ENCODE assay signal across 8 cellular contexts in the genomic region with DNA sequence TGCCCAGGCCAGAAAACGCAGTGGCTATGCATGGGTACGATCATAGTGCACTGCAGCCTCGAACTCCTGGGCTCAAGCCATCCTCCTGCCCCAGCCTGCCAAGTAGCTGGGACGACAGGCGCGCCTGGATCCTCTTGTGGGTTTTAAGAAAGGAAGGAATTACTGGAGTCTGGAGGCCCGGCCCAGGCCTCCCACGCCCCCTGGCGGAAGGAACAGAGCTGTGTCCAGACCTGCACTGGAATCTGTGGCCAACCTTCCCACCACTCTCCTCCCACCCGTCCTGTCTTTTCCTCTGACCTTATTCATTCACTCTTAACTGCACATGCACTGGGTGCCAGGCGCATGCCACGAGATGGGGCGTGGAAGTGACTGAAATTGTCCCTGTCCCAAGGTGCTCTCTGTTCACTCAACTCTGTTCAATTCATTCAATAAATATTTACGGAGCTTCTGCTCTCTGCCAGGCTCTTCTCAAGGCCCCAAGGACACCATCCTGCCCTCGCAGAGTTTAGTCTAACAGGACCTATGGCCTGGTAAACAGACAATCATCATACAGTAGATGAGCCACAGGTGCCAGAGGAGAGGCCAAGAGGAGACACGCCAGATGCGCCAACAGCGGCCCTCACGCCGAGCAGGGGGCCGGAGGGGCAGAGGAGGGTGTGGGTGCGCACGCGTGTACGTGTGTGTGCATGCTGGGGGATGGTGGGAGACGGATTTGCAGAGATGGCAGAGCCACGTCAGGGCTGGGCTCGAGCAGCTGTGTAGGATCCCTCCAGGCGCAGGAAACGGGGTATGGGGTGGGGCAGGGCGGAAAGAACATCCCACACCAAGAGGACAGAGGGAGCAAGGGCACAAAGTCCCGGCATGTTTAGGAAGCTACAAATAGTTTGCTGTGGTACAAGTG. TPM values are rescaled to one million over a fixed set of nuclear protein-coding genes. Genes with fewer than 3 reads are reported as not detected.
A peak's percentile ranks its signal among the peaks of the same experiment; 100 is the strongest.
DNase-seq lines count a peak whose midpoint lies in the region; ATAC-seq and TF ChIP-seq lines count a peak whose summit lies in the region.

No MANE protein-coding gene starts in this region.

- H2AFZ ChIP-seq in Loucy (ENCODE audit: low read length) (peak overlapping the region; percentile 56; the same call in 1 of the 2 replicates), parathyroid adenoma (peak overlapping the region; percentile 66)

- H3K27me3 Mint-ChIP-seq in activated naive CD4-positive, alpha-beta T cell treated with anti-CD3 and anti-CD28 coated beads for 36 hours (ENCODE audit: low read depth) = no peaks in the 10 kb centered on the region

- no peaks in the 10 kb centered on the region for H3K36me3 Mint-ChIP-seq in activated naive CD4-positive, alpha-beta T cell treated with anti-CD3 and anti-CD28 coated beads for 36 hours (ENCODE audit: low read depth)

- no peak overlapping the region for H3K4me3 ChIP-seq in Loucy (ENCODE audit: low read length, poor library complexity, severe bottlenecking)
- H3K4me3 ChIP-seq in parathyroid adenoma (ENCODE audit: low read depth, low read length) = no peak overlapping the region

- H3K27ac Mint-ChIP-seq in activated naive CD4-positive, alpha-beta T cell treated with anti-CD3 and anti-CD28 coated beads for 36 hours = no peak overlapping the region

- peak overlapping the region; percentile 46 for H3K27ac ChIP-seq in parathyroid adenoma

- CTCF ChIA-PET in activated naive CD4-positive, alpha-beta T cell treated with anti-CD3 and anti-CD28 coated beads for 36 hours (lab: Charles Lee) = interaction anchor here (0.6 to 4.0 kb wide), 26 partner anchors 12 to 803 kb away, joined by 3 to 25 read pairs (median 4); partner anchors contain the start of genes COL2A1, TMEM106C and VDR

- H3K36me3 ChIP-seq in Loucy (ENCODE audit: insufficient read depth, low read length) (no peaks in the 10 kb centered on the region), parathyroid adenoma (ENCODE audit: control insufficient read depth, insufficient read depth, low read length) (no peaks in the 10 kb centered on the region)

- H3K4me2 ChIP-seq in Loucy (ENCODE audit: low read depth, low read length, poor library complexity, severe bottlenecking) = no peak overlapping the region
- H3K4me2 ChIP-seq in parathyroid adenoma (ENCODE audit: low read length) = no peak overlapping the region

- no peaks in the 10 kb centered on the region for H3K27me3 ChIP-seq in Loucy (ENCODE audit: insufficient read depth, low read length, poor library complexity, severe bottlenecking)
- H3K27me3 ChIP-seq in parathyroid adenoma (ENCODE audit: control insufficient read depth, insufficient read depth, low read length) = no peaks in the 10 kb centered on the region

- H3K9ac ChIP-seq in Loucy (ENCODE audit: low read depth, low read length, poor library complexity, severe bottlenecking) (no peak overlapping the region), parathyroid adenoma (no peak overlapping the region)

- no peak overlapping the region for H3K4me3 Mint-ChIP-seq in activated naive CD4-positive, alpha-beta T cell treated with anti-CD3 and anti-CD28 coated beads for 36 hours

- H3K79me2 ChIP-seq in Loucy (ENCODE audit: insufficient read depth, low read length) = no peaks in the 10 kb centered on the region
- H3K79me2 ChIP-seq in parathyroid adenoma = no peaks in the 10 kb centered on the region

- peak; percentile 91 for TF ChIP-seq CTCF in Loucy (conservative IDR thresholded peaks at IDR 0.05; ENCODE audit: low read length)
- peak; percentile 92 for TF ChIP-seq CTCF in parathyroid adenoma (IDR thresholded peaks at IDR 0.05)

- H3F3A ChIP-seq in Loucy (ENCODE audit: low read depth) = no peaks in the 10 kb centered on the region

- no peaks in the 10 kb centered on the region for H3K9me3 Mint-ChIP-seq in activated naive CD4-positive, alpha-beta T cell treated with anti-CD3 and anti-CD28 coated beads for 36 hours

- intact Hi-C loops in activated naive CD4-positive, alpha-beta T cell treated with anti-CD3 and anti-CD28 coated beads for 36 hours (cut with micrococcal nuclease) = loop anchor here (1.0 to 5.0 kb wide), 5 partner anchors 44 to 235 kb away; no protein-coding TSS in a partner anchor

- no peaks in the 10 kb centered on the region for H3K9me2 ChIP-seq in Loucy (replicated peaks; ENCODE audit: low read depth, low read length)

- H3K4me1 Mint-ChIP-seq in activated naive CD4-positive, alpha-beta T cell treated with anti-CD3 and anti-CD28 coated beads for 36 hours (ENCODE audit: low read depth) = peaks cover 4% of the 10 kb centered on the region

- H3K9me3 ChIP-seq in Loucy (ENCODE audit: insufficient read depth, low read depth, low read length) (no peaks in the 10 kb centered on the region), parathyroid adenoma (ENCODE audit: control insufficient read depth, low read length) (no peaks in the 10 kb centered on the region)

- no peak for ATAC-seq in GM21390 (IDR thresholded peaks at IDR 0.05; ENCODE audit: unreplicated experiment)

- no peaks in the 10 kb centered on the region for H4K20me1 ChIP-seq in Loucy (ENCODE audit: insufficient read depth, low read length, poor library complexity, severe bottlenecking)

- H3K4me1 ChIP-seq in Loucy (ENCODE audit: insufficient read depth, low read length, poor library complexity, severe bottlenecking) (peaks cover 8% of the 10 kb centered on the region), parathyroid adenoma (peaks cover 41% of the 10 kb centered on the region)

- DNase-seq in NK-92 treated with Interleukin-12 subunit alpha and Interleukin-12 subunit beta, amount 100 ng/mL, for 24 hours (lab: John Stamatoyannopoulos, UW) = peak; percentile 5
- no peak for DNase-seq in NK-92 (lab: John Stamatoyannopoulos, UW; ENCODE audit: unreplicated experiment)
- DNase-seq in RPMI8226 = peak; percentile 69
- DNase-seq in activated naive CD4-positive, alpha-beta T cell treated with anti-CD3 and anti-CD28 coated beads for 36 hours = peak; percentile 72
- DNase-seq in glomerular visceral epithelial cell (ENCODE audit: extremely low spot score) = peak; percentile 75

RNA-seq across cellular contexts. Expression of gene TMEM106C, which starts 13.7 kb away (rescaled TPM):
- 100 to 1,000 TPM; 226 to 247 TPM for total RNA-seq in activated naive CD4-positive, alpha-beta T cell treated with anti-CD3 and anti-CD28 coated beads for 36 hours

RNA-seq across cellular contexts. Expression of gene VDR, which starts 44.9 kb away (rescaled TPM):
- total RNA-seq in activated naive CD4-positive, alpha-beta T cell treated with anti-CD3 and anti-CD28 coated beads for 36 hours = 10 to 100 TPM; 56.4 to 57.7 TPM

RNA-seq across cellular contexts. Expression of gene COL2A1, which starts 54.6 kb away (rescaled TPM):
- total RNA-seq in activated naive CD4-positive, alpha-beta T cell treated with anti-CD3 and anti-CD28 coated beads for 36 hours = not detected
